In the genomic region with DNA sequence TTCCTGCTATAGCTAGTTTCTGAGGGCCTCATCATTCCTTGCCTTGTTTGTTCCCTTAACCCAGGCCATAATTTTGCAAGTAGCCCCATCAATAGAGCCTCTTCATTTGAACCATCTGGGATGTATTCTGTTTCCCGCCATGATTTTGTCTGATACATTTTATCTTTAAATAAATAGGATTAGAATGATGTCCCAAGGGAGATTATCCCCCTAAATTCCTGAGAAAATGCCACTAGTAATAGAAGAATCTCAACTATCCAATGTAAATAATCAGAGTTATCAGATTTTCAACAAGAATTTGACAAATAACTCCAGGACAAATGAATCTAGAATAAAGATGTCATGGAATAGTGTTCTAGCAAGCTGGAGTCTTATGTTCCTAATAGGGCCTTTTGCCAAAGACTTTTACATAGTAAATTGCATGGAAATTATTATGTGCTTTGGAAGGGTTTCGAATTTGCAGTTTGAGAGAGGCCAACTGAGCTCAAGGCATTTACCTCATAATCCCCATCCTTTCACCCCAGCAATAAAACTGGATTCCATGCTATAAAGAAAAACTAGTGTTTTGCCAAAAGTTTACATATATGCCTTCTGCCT, we compare ENCODE assay signal across 18 cellular contexts. TPM values are rescaled to one million over a fixed set of nuclear protein-coding genes. Genes with fewer than 3 reads are reported as not detected.
A peak's percentile ranks its signal among the peaks of the same experiment; 100 is the strongest.
DNase-seq lines count a peak whose midpoint lies in the region; ATAC-seq and TF ChIP-seq lines count a peak whose summit lies in the region.
"Had no signal": no experiment of that assay in that cellular context is flagged by ENCODE, and none has a peak within 500 bp of the region (broad histone marks: within the 10 kb centered on the region; RNA-seq: fewer than 3 reads in every experiment).

No MANE protein-coding gene starts in this region.

- H3K4me3 ChIP-seq in Karpas-422 (ENCODE audit: low read length) = no peak overlapping the region
- H3K4me3 ChIP-seq: Peyer's patch had no signal

- H3K4me2 ChIP-seq in Karpas-422 (ENCODE audit: low read depth, low read length, poor library complexity, severe bottlenecking) = no peak overlapping the region

- peaks cover 21% of the 10 kb centered on the region for H3K36me3 Mint-ChIP-seq in endothelial cell (ENCODE audit: low read depth, unreplicated experiment)
- peaks cover 55% of the 10 kb centered on the region for H3K36me3 Mint-ChIP-seq in osteocyte (ENCODE audit: unreplicated experiment)

- no peak for TF ChIP-seq CTCF in VCaP (conservative IDR thresholded peaks at IDR 0.05)
- TF ChIP-seq CTCF in endothelial cell (IDR thresholded peaks at IDR 0.05; ENCODE audit: unreplicated experiment) = no peak
- no peak for TF ChIP-seq CTCF in osteocyte (IDR thresholded peaks at IDR 0.05)
- TF ChIP-seq CTCF in omental fat pad (IDR thresholded peaks at IDR 0.05) = no peak

- H3K27ac Mint-ChIP-seq in endothelial cell (ENCODE audit: unreplicated experiment) (peak overlapping the region; percentile 44), osteocyte (ENCODE audit: unreplicated experiment) (peak overlapping the region; percentile 38)
- H3K27ac Mint-ChIP-seq: B cell had no signal

- H3K4me1 Mint-ChIP-seq in endothelial cell (ENCODE audit: unreplicated experiment) (peaks cover 8% of the 10 kb centered on the region), osteocyte (ENCODE audit: unreplicated experiment) (peaks cover 13% of the 10 kb centered on the region)
- H3K4me1 Mint-ChIP-seq: B cell had no signal

- ATAC-seq in omental fat pad (ENCODE audit: low FRiP score) = no peak
- ATAC-seq: Right ventricle myocardium inferior had no signal

- H3K9me3 Mint-ChIP-seq in endothelial cell (ENCODE audit: unreplicated experiment) (no peaks in the 10 kb centered on the region), osteocyte (ENCODE audit: unreplicated experiment) (peaks cover 15% of the 10 kb centered on the region)

- H3K36me3 ChIP-seq in Karpas-422 (ENCODE audit: insufficient read depth, low read length) = peaks cover 28% of the 10 kb centered on the region

- DNase-seq in EH (ENCODE audit: low read depth) (peak; percentile 59), endothelial cell (ENCODE audit: low spot score) (no peak), osteocyte (ENCODE audit: extremely low spot score, unreplicated experiment) (no peak), anterior cingulate cortex (lab: John Stamatoyannopoulos, UW) (no peak), omental fat pad (ENCODE audit: low spot score) (no peak), Karpas-422 (no peak)
- DNase-seq: DMS79 treated with DMSO at 0.1 percent for 48 hours, GOT3, KBM-7, NCI-H1436, NCI-H2029, NCI-H2171 treated with DMSO at 0.1 percent for 48 hours, NCI-H446 treated with DMSO at 0.1 percent for 48 hours, NCI-H748 treated with DMSO at 0.1 percent for 48 hours, Peyer's patch had no signal

- H3K27ac ChIP-seq in VCaP (peak overlapping the region; percentile 73), Karpas-422 (ENCODE audit: low read length) (no peak overlapping the region)
- H3K27ac ChIP-seq: Peyer's patch had no signal

- H3K4me3 Mint-ChIP-seq in endothelial cell (ENCODE audit: unreplicated experiment) (no peak overlapping the region), osteocyte (ENCODE audit: unreplicated experiment) (no peak overlapping the region)
- H3K4me3 Mint-ChIP-seq: B cell had no signal

- H3K27me3 ChIP-seq in Karpas-422 (ENCODE audit: low read length) = no peaks in the 10 kb centered on the region
- H3K27me3 ChIP-seq: Peyer's patch had no signal

- no peaks in the 10 kb centered on the region for H3K9me2 ChIP-seq in Karpas-422 (replicated peaks; ENCODE audit: insufficient read depth, low read length)

- peaks cover 2% of the 10 kb centered on the region; the same call in 1 of the 2 replicates for H3K9me3 ChIP-seq in Karpas-422 (ENCODE audit: low read length)

- H3K27me3 Mint-ChIP-seq in endothelial cell (ENCODE audit: unreplicated experiment) (no peaks in the 10 kb centered on the region), osteocyte (ENCODE audit: unreplicated experiment) (no peaks in the 10 kb centered on the region)
- H3K27me3 Mint-ChIP-seq: B cell had no signal

- H3K9ac ChIP-seq in Karpas-422 (ENCODE audit: low read length) = no peak overlapping the region

- H4K20me1 ChIP-seq in Karpas-422 (ENCODE audit: insufficient read depth, low read depth, low read length) = no peaks in the 10 kb centered on the region

- H3K4me1 ChIP-seq in Karpas-422 (ENCODE audit: low read length) = no peaks in the 10 kb centered on the region
- H3K4me1 ChIP-seq: Peyer's patch had no signal

- no peak overlapping the region for H2AFZ ChIP-seq in Karpas-422 (ENCODE audit: low read length)

- H3K79me2 ChIP-seq in Karpas-422 (ENCODE audit: low read length) = peaks cover 12% of the 10 kb centered on the region; the same call in 1 of the 2 replicates

RNA-seq across cellular contexts. Expression of gene IFT25, which starts 16.1 kb away (rescaled TPM):
- 27.7 TPM for total RNA-seq in endothelial cell (ENCODE audit: unreplicated experiment)
- total RNA-seq in osteocyte = 29.2 and 29.9 TPM in 2 replicates
- total RNA-seq in omental fat pad = 10 to 100 TPM; 11.6 to 24.6 (median 15.5) TPM
- 79.3 and 102 TPM in 2 replicates for total RNA-seq in Karpas-422 (2014; rRNA removed; shearing (Covaris generic); ENCODE audit: low replicate concordance)

RNA-seq across cellular contexts. Expression of gene LRRC42, which starts 16.7 kb away (rescaled TPM):
- total RNA-seq in endothelial cell (ENCODE audit: unreplicated experiment) (43.6 TPM), osteocyte (30.1 and 32.8 TPM in 2 replicates), omental fat pad (10 to 100 TPM; 12.6 to 22.8 (median 16.7) TPM)
- 37.7 and 50.1 TPM in 2 replicates for total RNA-seq in Karpas-422 (2014; rRNA removed; shearing (Covaris generic); ENCODE audit: low replicate concordance)

RNA-seq across cellular contexts. Expression of gene DIO1, which starts 35.5 kb away (rescaled TPM):
- total RNA-seq in endothelial cell (ENCODE audit: unreplicated experiment) (not detected), osteocyte (not detected in 2 replicates), omental fat pad (not detected)
- total RNA-seq in Karpas-422 (2014; rRNA removed; shearing (Covaris generic); ENCODE audit: low replicate concordance) = not detected in 2 replicates
- total RNA-seq: B cell, Peyer's patch, Right ventricle myocardium inferior had no signal

RNA-seq across cellular contexts. Expression of gene YIPF1, which starts 39.9 kb away (rescaled TPM):
- total RNA-seq in endothelial cell (ENCODE audit: unreplicated experiment) (26.3 TPM), osteocyte (25.3 and 25.6 TPM in 2 replicates), omental fat pad (10 to 100 TPM; 14.8 to 29.4 (median 21.0) TPM)
- 46.5 and 87.4 TPM in 2 replicates for total RNA-seq in Karpas-422 (2014; rRNA removed; shearing (Covaris generic); ENCODE audit: low replicate concordance)
